ENCODE assay signal across 8 cellular contexts in the genomic region with DNA sequence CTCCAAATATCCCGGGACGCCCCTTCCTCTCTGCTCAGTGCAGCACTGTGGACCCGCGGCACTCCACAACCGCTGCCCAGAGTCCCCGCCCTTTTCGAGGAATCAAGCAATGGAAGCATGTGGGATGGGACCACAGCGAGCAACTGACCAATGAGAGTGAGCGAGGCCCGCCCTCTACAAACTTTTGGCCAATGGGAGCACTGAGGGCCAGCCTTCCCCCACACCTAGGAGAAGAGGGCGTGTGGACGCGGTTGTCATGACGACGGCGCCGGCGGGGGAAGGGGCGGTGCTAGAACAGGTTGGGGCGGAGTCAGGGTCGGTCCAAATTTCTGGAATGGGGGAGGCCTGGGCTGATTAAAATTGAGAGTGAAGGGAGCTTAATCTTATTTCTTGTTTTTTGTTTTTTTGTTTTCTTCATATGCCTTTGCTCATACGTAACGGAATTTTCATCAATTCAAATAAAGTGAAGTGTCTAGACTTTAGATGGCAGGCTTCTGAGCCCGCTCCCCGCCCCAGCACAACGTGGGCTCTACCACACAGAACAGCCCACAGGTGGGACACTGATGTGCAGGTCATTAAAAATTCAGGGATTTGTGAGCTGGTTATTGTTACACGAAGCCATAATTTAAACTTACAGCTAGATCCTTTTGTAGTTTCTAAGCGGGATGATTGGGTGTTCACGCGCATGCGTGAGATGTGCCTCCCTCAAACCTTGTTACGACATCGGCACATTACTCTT. TPM values are rescaled to one million over a fixed set of nuclear protein-coding genes. Genes with fewer than 3 reads are reported as not detected.
DNase-seq lines count a peak whose midpoint lies in the region; TF ChIP-seq lines count a peak whose summit lies in the region.

A gene (minus strand): TSS at position 84 of the 739 bp plus-strand sequence. CDS start 200 bp downstream, outside the sequence.

- no peaks in the 10 kb centered on the region for H3K9me3 Mint-ChIP-seq in HFFc6

- no peak for TF ChIP-seq CTCF in DOHH2 (IDR thresholded peaks at IDR 0.05; ENCODE audit: low read depth, low read length, poor library complexity, severe bottlenecking)
- TF ChIP-seq CTCF in HFFc6 (IDR thresholded peaks at IDR 0.05): no peak
- TF ChIP-seq CTCF in parathyroid adenoma (IDR thresholded peaks at IDR 0.05): no peak

- intact Hi-C loops in cardiac septum (cut with DNase I): no loop called here

- H3K4me2 ChIP-seq in DOHH2 (ENCODE audit: low read length) (peak within 1 kb of the TSS; percentile 51), parathyroid adenoma (ENCODE audit: low read length) (peak within 1 kb of the TSS; percentile 81)

- H3F3A ChIP-seq in DOHH2 (ENCODE audit: control insufficient read depth, insufficient read depth): no peaks in the 10 kb centered on the region

- peaks cover 13% of the 10 kb centered on the region for H3K4me1 ChIP-seq in DOHH2 (ENCODE audit: control insufficient read depth, low read length)
- peaks cover 5% of the 10 kb centered on the region for H3K4me1 ChIP-seq in parathyroid adenoma

- DNase-seq in HFFc6: peak; percentile 98
- peak; percentile 99 for DNase-seq in NCI-H1105 treated with DMSO at 0.1 percent for 48 hours (lab: John Stamatoyannopoulos, UW)
- DNase-seq in SKM-1 (lab: John Stamatoyannopoulos, UW; ENCODE audit: unreplicated experiment): peak; percentile 88
- DNase-seq in amniotic epithelial cell (ENCODE audit: low read depth): peak; percentile 97
- peak; percentile 96 for DNase-seq in cardiac septum (ENCODE audit: low spot score)
- DNase-seq in ureter (ENCODE audit: low spot score): peak; percentile 95

- H3K27me3 Mint-ChIP-seq in HFFc6 (ENCODE audit: insufficient read depth): peaks cover 9% of the 10 kb centered on the region

- H3K4me3 ChIP-seq in DOHH2 (ENCODE audit: low read length) (peak within 1 kb of the TSS; percentile 31), parathyroid adenoma (ENCODE audit: low read depth, low read length) (peak within 1 kb of the TSS; percentile 67)

- peak within 1 kb of the TSS; percentile 82 for H2AFZ ChIP-seq in parathyroid adenoma

- H4K20me1 ChIP-seq in DOHH2 (ENCODE audit: control insufficient read depth, insufficient read depth, low read depth, low read length): no peaks in the 10 kb centered on the region

- no peaks in the 10 kb centered on the region for H3K9me2 ChIP-seq in DOHH2 (replicated peaks; ENCODE audit: control insufficient read depth, low read length)

- peak within 1 kb of the TSS; percentile 89 for H3K4me3 Mint-ChIP-seq in HFFc6

- peak within 1 kb of the TSS; percentile 59 for H3K27ac Mint-ChIP-seq in HFFc6

- no peaks in the 10 kb centered on the region for H3K36me3 Mint-ChIP-seq in HFFc6 (ENCODE audit: low read depth)

- H3K36me3 ChIP-seq in DOHH2 (ENCODE audit: control insufficient read depth, low read length): no peaks in the 10 kb centered on the region
- H3K36me3 ChIP-seq in parathyroid adenoma (ENCODE audit: control insufficient read depth, insufficient read depth, low read length): no peaks in the 10 kb centered on the region

- H3K9ac ChIP-seq in parathyroid adenoma: no peak within 1 kb of the TSS

- H3K9me3 ChIP-seq in DOHH2 (ENCODE audit: control insufficient read depth, insufficient read depth, low read length) (peaks cover 4% of the 10 kb centered on the region; the same call in 1 of the 2 replicates), parathyroid adenoma (ENCODE audit: control insufficient read depth, low read length) (no peaks in the 10 kb centered on the region)

- H3K27me3 ChIP-seq in DOHH2 (ENCODE audit: control insufficient read depth, low read length) (no peaks in the 10 kb centered on the region), parathyroid adenoma (ENCODE audit: control insufficient read depth, insufficient read depth, low read length) (no peaks in the 10 kb centered on the region)

- H3K79me2 ChIP-seq in DOHH2 (ENCODE audit: control insufficient read depth, low read length) (no peaks in the 10 kb centered on the region), parathyroid adenoma (no peaks in the 10 kb centered on the region)

- peaks cover 18% of the 10 kb centered on the region for H3K4me1 Mint-ChIP-seq in HFFc6 (ENCODE audit: low read depth)

- H3K27ac ChIP-seq in DOHH2 (ENCODE audit: low read depth, low read length): no peak within 1 kb of the TSS
- peak within 1 kb of the TSS; percentile 36 for H3K27ac ChIP-seq in parathyroid adenoma

RNA-seq across cellular contexts. Expression of the gene that starts here (rescaled TPM):
- total RNA-seq in HFFc6 (2021; fragmentation: NEBNext Ultra II Directional; extraction: Animal tissue kit (Norgen Biotek cat#: 25700)): 1 to 10 TPM in 1 of 6 experiments, under 1 TPM in 5; 0.20 to 1.1 (median 0.72) TPM
- total RNA-seq in cardiac septum (3.4 TPM), ureter (1.6 TPM)
